In genomic region chr14:44211718-44212117, GRCh38 we compare ENCODE assay signal across 29 cellular contexts.
"Had no signal": no experiment of that assay in that cellular context is flagged by ENCODE, and none has a peak within 500 bp of the region (broad histone marks: within the 10 kb centered on the region; RNA-seq: fewer than 3 reads in every experiment).

No MANE protein-coding gene starts in this region.

- ATAC-seq: activated CD8-positive, alpha-beta T cell treated with anti-CD3 and anti-CD28 coated beads, Interleukin-2, amount 10 ng/mL, durations not matched to agents 7 days and 5 days; SK-N-SH treated with all-trans-retinoic acid at 6 μM for 48 hours; T-helper 17 cell; WTC11 had no signal

- H3K27me3 Mint-ChIP-seq: activated naive CD8-positive, alpha-beta T cell treated with anti-CD3 and anti-CD28 coated beads, Interleukin-2, amount 10 ng/mL, durations not matched to agents 7 days and 5 days; dendritic cell treated with granulocyte-macrophage colony-stimulating factor and Interleukin-4, amounts not matched to agents 40 ng/mL and 50 ng/mL, for 4 days; T-helper 17 cell had no signal

- H3K36me3 Mint-ChIP-seq: activated naive CD8-positive, alpha-beta T cell treated with anti-CD3 and anti-CD28 coated beads, Interleukin-2, amount 10 ng/mL, durations not matched to agents 7 days and 5 days had no signal

- H3K27me3 ChIP-seq: adrenal gland, MG63, Peyer's patch, SJSA1 had no signal

- H3K27ac Mint-ChIP-seq: activated CD8-positive, alpha-beta T cell treated with anti-CD3 and anti-CD28 coated beads, Interleukin-2, amount 10 ng/mL, durations not matched to agents 7 days and 5 days; activated naive CD8-positive, alpha-beta T cell treated with anti-CD3 and anti-CD28 coated beads, Interleukin-2, amount 10 ng/mL, durations not matched to agents 7 days and 5 days; dendritic cell treated with granulocyte-macrophage colony-stimulating factor and Interleukin-4, amounts not matched to agents 40 ng/mL and 50 ng/mL, for 4 days; T-helper 17 cell; WTC11 had no signal

- H3K4me3 ChIP-seq: adrenal gland, MG63, Peyer's patch, SJSA1 had no signal

- H3K4me1 Mint-ChIP-seq: activated naive CD8-positive, alpha-beta T cell treated with anti-CD3 and anti-CD28 coated beads, Interleukin-2, amount 10 ng/mL, durations not matched to agents 7 days and 5 days; T-helper 17 cell; WTC11 had no signal

- H3K27ac ChIP-seq: adrenal gland, Peyer's patch, RWPE1, SJSA1 had no signal

- DNase-seq: activated CD4-positive, alpha-beta T cell treated with anti-CD3 and anti-CD28 coated beads for 48 hours; activated CD4-positive, alpha-beta T cell treated with anti-CD3 and anti-CD28 coated beads, Interleukin-2, amount 50 U/mL, for 4 hours; activated CD4-positive, CD25-positive, alpha-beta regulatory T cell treated with anti-CD3 and anti-CD28 coated beads, Interleukin-2, amount 50 U/mL, for 72 hours; activated CD8-positive, alpha-beta memory T cell treated with anti-CD3 and anti-CD28 coated beads, Interleukin-2, amount 50 U/mL, for 48 hours; activated CD8-positive, alpha-beta T cell treated with anti-CD3 and anti-CD28 coated beads, Interleukin-2, amount 10 ng/mL, durations not matched to agents 7 days and 5 days; activated naive CD4-positive, alpha-beta T cell treated with anti-CD3 and anti-CD28 coated beads, Interleukin-2, amount 50 U/mL, for 16 hours; activated naive CD8-positive, alpha-beta T cell treated with anti-CD3 and anti-CD28 coated beads, Interleukin-2, amount 10 ng/mL, durations not matched to agents 7 days and 5 days; activated T-cell treated with anti-CD3 and anti-CD28 coated beads, Interleukin-2, amount 50 U/mL, for 1 hour; adrenal gland; anterior cingulate cortex; cerebellar nuclear complex; MG63; NCI-H1092 treated with DMSO at 0.1 percent for 48 hours; NCI-H1436; NCI-H1694 treated with DMSO at 0.1 percent for 48 hours; NCI-H2029 treated with DMSO at 0.1 percent for 48 hours; NCI-H345; NCI-H510A; NCI-H526 treated with DMSO at 0.1 percent for 48 hours; NCI-H82; Peyer's patch; SHP77; T-helper 17 cell; T-helper 9 cell had no signal

- H3K4me3 Mint-ChIP-seq: activated CD8-positive, alpha-beta T cell treated with anti-CD3 and anti-CD28 coated beads, Interleukin-2, amount 10 ng/mL, durations not matched to agents 7 days and 5 days; activated naive CD8-positive, alpha-beta T cell treated with anti-CD3 and anti-CD28 coated beads, Interleukin-2, amount 10 ng/mL, durations not matched to agents 7 days and 5 days; dendritic cell treated with granulocyte-macrophage colony-stimulating factor and Interleukin-4, amounts not matched to agents 40 ng/mL and 50 ng/mL, for 4 days; T-helper 17 cell; WTC11 had no signal
